ENCODE assay signal across 31 cellular contexts in the genomic region with DNA sequence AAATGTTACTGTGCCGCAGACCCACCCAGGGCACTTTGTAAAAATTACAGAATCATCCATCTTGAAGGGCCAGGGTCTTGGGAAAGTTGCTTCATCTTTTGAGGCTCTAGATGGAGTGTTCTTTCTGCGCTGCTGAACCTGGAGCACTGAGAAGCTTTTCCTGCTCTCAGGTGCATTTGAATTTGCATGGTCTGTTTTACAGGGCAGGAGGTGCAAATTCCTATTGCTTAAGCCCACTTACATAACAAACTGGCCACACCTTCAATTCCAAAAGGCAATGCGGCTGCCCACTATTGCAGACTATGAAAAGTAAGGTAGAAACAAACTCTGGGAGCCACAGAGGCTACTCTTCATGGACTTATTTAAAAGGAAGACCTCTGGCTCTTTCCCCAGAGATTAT.
"Had no signal": no experiment of that assay in that cellular context is flagged by ENCODE, and none has a peak within 500 bp of the region (broad histone marks: within the 10 kb centered on the region; RNA-seq: fewer than 3 reads in every experiment).

No MANE protein-coding gene starts in this region.

- H3K27ac ChIP-seq: adrenal gland, body of pancreas, epithelial cell of prostate, hepatocyte, left lung, right lobe of liver, skin epidermis, testis had no signal

- H3K4me1 ChIP-seq: body of pancreas, gastrocnemius medialis, right lobe of liver, testis had no signal

- FAIRE-seq: colon, urothelium cell line had no signal

- H3K4me3 ChIP-seq: adrenal gland, body of pancreas, gastrocnemius medialis, hepatocyte, left lung, lung, mucosa of descending colon, right lobe of liver, skin epidermis, testis had no signal

- DNase-seq: activated CD4-positive, alpha-beta T cell treated with anti-CD3 and anti-CD28 coated beads for 4 hours; activated CD4-positive, alpha-beta T cell treated with anti-CD3 and anti-CD28 coated beads, Interleukin-2, amount 50 U/mL, for 4 hours; activated CD4-positive, CD25-positive, alpha-beta regulatory T cell; activated effector memory CD4-positive, alpha-beta T cell treated with Interleukin-2 at 50 U/mL for 16 hours; activated naive CD4-positive, alpha-beta T cell treated with Interleukin-2 at 50 U/mL for 16 hours; activated naive CD8-positive, alpha-beta T cell treated with anti-CD3 and anti-CD28 coated beads for 36 hours; activated T-cell treated with anti-CD3 and anti-CD28 coated beads for 4 hours; activated T-cell treated with anti-CD3 and anti-CD28 coated beads, Interleukin-2, amount 50 U/mL, for 72 hours; adrenal gland; aorta; body of pancreas; dermis blood vessel endothelial cell; effector CD4-positive, alpha-beta T cell; gastrocnemius medialis; left lung; mesendoderm; mucosa of descending colon; right lobe of liver; stimulated activated CD4-positive, alpha-beta T cell treated with anti-CD3 and anti-CD28 coated beads, Interleukin-12 subunit alpha, Interleukin-12 subunit beta, amount 100 ng/mL, for 4 hours; stimulated activated CD4-positive, alpha-beta T cell treated with anti-CD3 and anti-CD28 coated beads, Interleukin-4, amount 100 ng/mL, for 1 hour; stimulated activated naive CD8-positive, alpha-beta T cell treated with anti-CD3 and anti-CD28 coated beads, Interleukin-15, Interleukin-2, amounts not matched to agents 100 U/mL and 50 U/mL, for 24 hours; T-helper 1 cell; testis; trophoblast cell had no signal

- H2AFZ ChIP-seq: hepatocyte had no signal

- H3K27me3 ChIP-seq: adrenal gland, body of pancreas, gastrocnemius medialis, hepatocyte, left lung, right lobe of liver, testis had no signal

- ATAC-seq: activated T-cell treated with anti-CD3 and anti-CD28 coated beads, Interleukin-2, amount 50 U/mL, for 72 hours; body of pancreas; gastrocnemius medialis; left lung; mucosa of descending colon; natural killer cell treated with Interleukin-12 subunit alpha and Interleukin-12 subunit beta and Interleukin-15 and Interleukin-18, amount 100 ng/mL, for 72 hours; right lobe of liver; stimulated activated naive CD8-positive, alpha-beta T cell treated with anti-CD3 and anti-CD28 coated beads, Interleukin-15, Interleukin-2, amounts not matched to agents 100 U/mL and 50 U/mL, for 24 hours had no signal

- H3K4me2 ChIP-seq: hepatocyte had no signal

- H3K9me3 ChIP-seq: adrenal gland, body of pancreas, left lung, mucosa of descending colon, right lobe of liver, testis had no signal

- H3K79me2 ChIP-seq: hepatocyte had no signal

- H3K36me3 ChIP-seq: adrenal gland, gastrocnemius medialis, left lung, right lobe of liver had no signal
